ENCODE assay signal across 8 cellular contexts in genomic region chr2:42328148-42328833, GRCh38. TPM values are rescaled to one million over a fixed set of nuclear protein-coding genes. Genes with fewer than 3 reads are reported as not detected.
A peak's percentile ranks its signal among the peaks of the same experiment; 100 is the strongest.
DNase-seq lines count a peak whose midpoint lies in the region; ATAC-seq, FAIRE-seq and TF ChIP-seq lines count a peak whose summit lies in the region.

No MANE protein-coding gene starts in this region.

- H3K36me3 ChIP-seq in PC-9 (ENCODE audit: low read depth) = peaks cover 35% of the 10 kb centered on the region
- H3K36me3 ChIP-seq in endothelial cell of umbilical vein (ENCODE audit: control insufficient read depth in 2 of 2, extremely low read depth in 1 of 2, insufficient read depth in 2 of 2, low read length in 2 of 2) = peaks cover 2 to 4% of the 10 kb centered on the region in 2 experiments

- H4K20me1 ChIP-seq in PC-9 (ENCODE audit: insufficient read depth) (no peaks in the 10 kb centered on the region; the same call in 1 of the 2 replicates), endothelial cell of umbilical vein (replicated peaks; ENCODE audit: control insufficient read depth, extremely low read depth, insufficient read depth, low read length) (no peaks in the 10 kb centered on the region)

- H3K79me2 ChIP-seq in PC-9 (ENCODE audit: low read depth) = no peaks in the 10 kb centered on the region
- H3K79me2 ChIP-seq in endothelial cell of umbilical vein (ENCODE audit: control insufficient read depth, insufficient read depth, low read length) = no peaks in the 10 kb centered on the region

- H3K4me1 ChIP-seq in PC-9 (replicated peaks; ENCODE audit: insufficient read depth) = no peaks in the 10 kb centered on the region
- no peaks in the 10 kb centered on the region for H3K4me1 ChIP-seq in endothelial cell of umbilical vein (ENCODE audit: control insufficient read depth, extremely low read depth, insufficient read depth, low read length)

- TF ChIP-seq POLR2A in endothelial cell of umbilical vein (IDR thresholded peaks at IDR 0.05; ENCODE audit: low read depth, low read length) = no peak

- H3K27me3 ChIP-seq in PC-9 (ENCODE audit: insufficient read depth, low read depth) = no peaks in the 10 kb centered on the region
- no peaks in the 10 kb centered on the region for H3K27me3 ChIP-seq in endothelial cell of umbilical vein (ENCODE audit: control insufficient read depth in 2 of 2, insufficient read depth in 2 of 2, low read length in 2 of 2)

- peak; percentile 40 for TF ChIP-seq CTCF in AG09319 (IDR thresholded peaks at IDR 0.05; ENCODE audit: low read depth, low read length)
- TF ChIP-seq CTCF in GM12865 (IDR thresholded peaks at IDR 0.05; ENCODE audit: insufficient read depth, low read depth, low read length, missing control alignments) = peak; percentile 33
- peak; percentile 85 for TF ChIP-seq CTCF in PC-9 (conservative IDR thresholded peaks at IDR 0.05)
- peak; percentile 32 to 36 for TF ChIP-seq CTCF in endothelial cell of umbilical vein (IDR thresholded peaks at IDR 0.05; ENCODE audit: extremely low read depth in 1 of 2, insufficient read depth in 1 of 2, low read depth in 1 of 2, low read length in 2 of 2)

- peak; percentile 68 for FAIRE-seq in endothelial cell of umbilical vein (lab: Jason Lieb, UNC)

- H3K9me1 ChIP-seq in endothelial cell of umbilical vein (replicated peaks; ENCODE audit: control insufficient read depth, extremely low read depth, insufficient read depth, low read length) = no peaks in the 10 kb centered on the region

- dilution Hi-C loops in endothelial cell of umbilical vein (cut with MboI; ENCODE audit: extremely low pct_ligation_motif_present, low sequenced_read_pairs) = no loop called here

- no peak overlapping the region for H3K4me2 ChIP-seq in PC-9
- H3K4me2 ChIP-seq in endothelial cell of umbilical vein (ENCODE audit: insufficient read depth, low read length) = no peak overlapping the region

- CTCF ChIA-PET in PC-9 (lab: Charles Lee) (interaction anchor here (0.6 to 1.3 kb wide), 4 partner anchors 241 to 474 kb away, joined by 3 to 4 read pairs (median 4); no protein-coding TSS in a partner anchor), endothelial cell of umbilical vein (lab: Charles Lee) (interaction anchor here (0.6 to 6.0 kb wide), 54 partner anchors 8 to 475 kb away, joined by 3 to 369 read pairs (median 5); partner anchors contain the start of gene EML4)

- H2AFZ ChIP-seq in PC-9 (no peak overlapping the region), endothelial cell of umbilical vein (ENCODE audit: low read depth, low read length) (no peak overlapping the region)

- peaks cover 25% of the 10 kb centered on the region for H3F3A ChIP-seq in PC-9 (ENCODE audit: insufficient read depth, low read depth)

- POLR2A ChIA-PET in PC-9 (lab: Charles Lee; ENCODE audit: unreplicated experiment) = no interaction called here
- POLR2A ChIA-PET in endothelial cell of umbilical vein (lab: Charles Lee) = no interaction called here

- H3K27ac ChIP-seq in PC-9 (no peak overlapping the region), endothelial cell of umbilical vein (ENCODE audit: insufficient read depth, low read depth, low read length) (no peak overlapping the region)

- intact Hi-C loops in PC-9 (cut with micrococcal nuclease; ENCODE audit: unreplicated experiment) = loop anchor here (1.0 to 5.0 kb wide), 3 partner anchors 131 to 486 kb away; no protein-coding TSS in a partner anchor
- intact Hi-C loops in endothelial cell of umbilical vein (cut with micrococcal nuclease) = loop anchor here (1.0 to 5.0 kb wide), 4 partner anchors 33 to 476 kb away; partner anchors contain the start of gene COX7A2L
- intact Hi-C loops in sciatic nerve (cut with DNase I) = no loop called here

- DNase-seq in AG09319 (ENCODE audit: extremely low read depth, low read depth) = no peak
- DNase-seq in GM12865 (ENCODE audit: low read depth) = peak; percentile 34
- no peak for DNase-seq in PC-9
- DNase-seq in endothelial cell of umbilical vein (ENCODE audit: low read depth, low spot score) = peak; percentile 54
- DNase-seq in sciatic nerve (ENCODE audit: low spot score) = no peak
- no peak for DNase-seq in activated gamma-delta T cell (lab: John Stamatoyannopoulos, UW)

- no TSS peak for BruUV-seq in PC-9 (replicated peaks; lab: Mats Ljungman, UMichigan)
- no TSS peak for BruUV-seq in endothelial cell of umbilical vein (replicated peaks; lab: Mats Ljungman, UMichigan)

- no peak overlapping the region for H3K4me3 ChIP-seq in GM12865 (ENCODE audit: low read depth, low read length)
- H3K4me3 ChIP-seq in PC-9 = no peak overlapping the region
- H3K4me3 ChIP-seq in endothelial cell of umbilical vein (replicated peaks in 1 of 3; ENCODE audit: insufficient read depth in 1 of 3, low read depth in 1 of 3, low read length in 3 of 3) = no peak overlapping the region

- H3K9ac ChIP-seq in endothelial cell of umbilical vein (replicated peaks; ENCODE audit: extremely low read depth, insufficient read depth, low read length) = no peak overlapping the region

- no peaks in the 10 kb centered on the region for H3K9me2 ChIP-seq in PC-9 (ENCODE audit: insufficient read depth)

- ATAC-seq in sciatic nerve = peak; percentile 46
- no peak for ATAC-seq in GM21529 (IDR thresholded peaks at IDR 0.05; ENCODE audit: unreplicated experiment)
- no peak for ATAC-seq in HG03097 (IDR thresholded peaks at IDR 0.05; ENCODE audit: low FRiP score, unreplicated experiment)

- no peaks in the 10 kb centered on the region for H3K9me3 ChIP-seq in PC-9 (ENCODE audit: insufficient read depth, low read depth)
- H3K9me3 ChIP-seq in endothelial cell of umbilical vein (replicated peaks; ENCODE audit: control insufficient read depth, insufficient read depth, low read length) = no peaks in the 10 kb centered on the region

TF ChIP-seq in endothelial cell of umbilical vein, 7 proteins besides CTCF, POLR2A, EP300 and RAD21:
- no peak for TF ChIP-seq GATA2 (IDR thresholded peaks at IDR 0.05; ENCODE audit: insufficient read depth, insufficient read length, low read depth, low read length)
- TF ChIP-seq MAX (IDR thresholded peaks at IDR 0.05; ENCODE audit: insufficient read depth, insufficient read length) = no peak
- no peak for TF ChIP-seq FOS (IDR thresholded peaks at IDR 0.05; ENCODE audit: borderline replicate concordance, insufficient read depth, low read length)
- no peak for TF ChIP-seq POLR2AphosphoS5 (IDR thresholded peaks at IDR 0.05; ENCODE audit: insufficient read depth, low read depth, low read length)
- TF ChIP-seq EZH2 (IDR thresholded peaks at IDR 0.05; ENCODE audit: borderline replicate concordance, low read depth, low read length, severe bottlenecking) = no peak
- TF ChIP-seq MYC (IDR thresholded peaks at IDR 0.05; ENCODE audit: low read depth, low read length) = no peak
- TF ChIP-seq JUN (IDR thresholded peaks at IDR 0.05; ENCODE audit: borderline replicate concordance, insufficient read depth, insufficient read length, low read depth) = no peak

RNA-seq across cellular contexts. Expression of gene COX7A2L, which starts 32.7 kb away (rescaled TPM):
- total RNA-seq in PC-9 (2021) (141 and 144 TPM in 2 replicates), endothelial cell of umbilical vein (94.2 and 101 TPM in 2 replicates), sciatic nerve (67.7 TPM)
- 86.6 and 119 TPM in 2 replicates for polyA plus RNA-seq in endothelial cell of umbilical vein
- 117 and 146 TPM in 2 replicates for polyA plus RNA-seq in endothelial cell of umbilical vein (2011; cell fraction: cytosol; rRNA removed)
- 40.6 and 50.7 TPM in 2 replicates for polyA plus RNA-seq in endothelial cell of umbilical vein (2011; cell fraction: nucleus; rRNA removed)
- polyA plus RNA-seq in endothelial cell of umbilical vein (2012) = 143 and 177 TPM in 2 replicates
- 57.2 and 60.5 TPM in 2 replicates for polyA minus RNA-seq in endothelial cell of umbilical vein
- polyA minus RNA-seq in endothelial cell of umbilical vein (2011; cell fraction: cytosol; rRNA and poly(A)+ RNA removed) = 34.2 TPM
- polyA minus RNA-seq in endothelial cell of umbilical vein (2011; cell fraction: nucleus; rRNA and poly(A)+ RNA removed) = 17.2 and 25.3 TPM in 2 replicates

Comparison
In these comparisons a context has a peak if more than half of its experiments do, and no peak if none do; other contexts are left out.
1. DNase-seq: peak in GM12865 (single experiment) and endothelial cell of umbilical vein (single experiment); none in AG09319 (single experiment), PC-9 (0 of 2), sciatic nerve (single experiment) and activated gamma-delta T cell (single experiment).
2. CTCF ChIP-seq: peak in every context shown above with its lines; median percentile 85 in PC-9; 40 in AG09319; 34 in endothelial cell of umbilical vein; 33 in GM12865.